Comparison of ENCODE assay signal across 1 cellular context in the genomic region with DNA sequence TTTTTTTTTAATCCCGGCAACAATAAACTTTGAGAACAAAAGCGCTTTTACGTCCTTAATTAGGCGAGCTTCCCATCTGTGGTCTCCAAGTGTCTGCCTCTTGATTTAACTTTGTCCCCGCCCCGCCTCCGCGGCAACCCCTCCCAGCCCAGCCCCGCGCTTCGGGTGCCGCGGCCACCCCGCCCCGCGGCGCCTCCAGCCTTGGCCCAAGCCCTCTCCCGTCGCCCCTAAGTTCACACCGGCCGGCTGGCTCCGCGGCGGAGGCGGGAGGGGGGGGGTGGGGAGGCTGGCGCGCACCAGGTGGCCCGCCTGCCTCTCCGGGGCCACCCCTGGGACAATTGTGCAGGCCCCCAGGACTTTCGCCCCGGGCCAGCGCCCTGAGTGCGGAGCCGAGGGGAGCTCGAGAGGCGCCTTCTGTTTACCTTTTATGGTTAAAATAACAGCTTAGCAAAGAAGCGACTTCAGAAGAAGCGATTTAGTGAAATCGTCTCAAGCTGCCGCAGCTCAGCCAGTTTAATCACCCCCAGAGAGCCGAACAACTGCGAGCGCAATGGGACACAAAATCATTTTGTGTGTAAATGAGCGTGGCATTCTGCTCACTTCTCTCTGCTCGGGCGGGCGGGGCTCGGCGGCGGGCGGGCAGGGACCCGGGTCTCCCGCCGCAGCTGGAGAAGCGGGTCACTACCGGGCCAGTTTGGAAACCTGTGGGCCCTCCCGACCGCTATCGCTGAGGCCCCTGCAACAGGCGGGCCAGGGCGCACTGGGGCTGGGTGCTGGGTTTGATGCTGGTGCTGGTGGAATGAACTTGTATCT.
A peak's percentile ranks its signal among the peaks of the same experiment; 100 is the strongest.
TF ChIP-seq lines count a peak whose summit lies in the region.

No MANE protein-coding gene starts in this region.

TF ChIP-seq in WTC11, 78 proteins besides CTCF, POLR2A, EP300 and RAD21 (continued from another document):
- TF ChIP-seq, protein P1, sequence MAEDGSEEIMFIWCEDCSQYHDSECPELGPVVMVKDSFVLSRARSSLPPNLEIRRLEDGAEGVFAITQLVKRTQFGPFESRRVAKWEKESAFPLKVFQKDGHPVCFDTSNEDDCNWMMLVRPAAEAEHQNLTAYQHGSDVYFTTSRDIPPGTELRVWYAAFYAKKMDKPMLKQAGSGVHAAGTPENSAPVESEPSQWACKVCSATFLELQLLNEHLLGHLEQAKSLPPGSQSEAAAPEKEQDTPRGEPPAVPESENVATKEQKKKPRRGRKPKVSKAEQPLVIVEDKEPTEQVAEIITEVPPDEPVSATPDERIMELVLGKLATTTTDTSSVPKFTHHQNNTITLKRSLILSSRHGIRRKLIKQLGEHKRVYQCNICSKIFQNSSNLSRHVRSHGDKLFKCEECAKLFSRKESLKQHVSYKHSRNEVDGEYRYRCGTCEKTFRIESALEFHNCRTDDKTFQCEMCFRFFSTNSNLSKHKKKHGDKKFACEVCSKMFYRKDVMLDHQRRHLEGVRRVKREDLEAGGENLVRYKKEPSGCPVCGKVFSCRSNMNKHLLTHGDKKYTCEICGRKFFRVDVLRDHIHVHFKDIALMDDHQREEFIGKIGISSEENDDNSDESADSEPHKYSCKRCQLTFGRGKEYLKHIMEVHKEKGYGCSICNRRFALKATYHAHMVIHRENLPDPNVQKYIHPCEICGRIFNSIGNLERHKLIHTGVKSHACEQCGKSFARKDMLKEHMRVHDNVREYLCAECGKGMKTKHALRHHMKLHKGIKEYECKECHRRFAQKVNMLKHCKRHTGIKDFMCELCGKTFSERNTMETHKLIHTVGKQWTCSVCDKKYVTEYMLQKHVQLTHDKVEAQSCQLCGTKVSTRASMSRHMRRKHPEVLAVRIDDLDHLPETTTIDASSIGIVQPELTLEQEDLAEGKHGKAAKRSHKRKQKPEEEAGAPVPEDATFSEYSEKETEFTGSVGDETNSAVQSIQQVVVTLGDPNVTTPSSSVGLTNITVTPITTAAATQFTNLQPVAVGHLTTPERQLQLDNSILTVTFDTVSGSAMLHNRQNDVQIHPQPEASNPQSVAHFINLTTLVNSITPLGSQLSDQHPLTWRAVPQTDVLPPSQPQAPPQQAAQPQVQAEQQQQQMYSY (CRISPR knock-in tag; IDR thresholded peaks at IDR 0.05) = no peak
- TF ChIP-seq ELF4 (CRISPR knock-in tag; IDR thresholded peaks at IDR 0.05; ENCODE audit: low read depth) = no peak
- no peak for TF ChIP-seq ZNF416 (CRISPR knock-in tag; IDR thresholded peaks at IDR 0.05)
- TF ChIP-seq ZNF671 (CRISPR knock-in tag; IDR thresholded peaks at IDR 0.05) = no peak
- TF ChIP-seq FOXK1 (CRISPR knock-in tag; IDR thresholded peaks at IDR 0.05) = no peak
- TF ChIP-seq, protein P2, sequence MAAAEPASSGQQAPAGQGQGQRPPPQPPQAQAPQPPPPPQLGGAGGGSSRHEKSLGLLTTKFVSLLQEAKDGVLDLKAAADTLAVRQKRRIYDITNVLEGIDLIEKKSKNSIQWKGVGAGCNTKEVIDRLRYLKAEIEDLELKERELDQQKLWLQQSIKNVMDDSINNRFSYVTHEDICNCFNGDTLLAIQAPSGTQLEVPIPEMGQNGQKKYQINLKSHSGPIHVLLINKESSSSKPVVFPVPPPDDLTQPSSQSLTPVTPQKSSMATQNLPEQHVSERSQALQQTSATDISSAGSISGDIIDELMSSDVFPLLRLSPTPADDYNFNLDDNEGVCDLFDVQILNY (CRISPR knock-in tag; IDR thresholded peaks at IDR 0.05) = 0 out of 2 replicates have a peak, but pooled peaks have one; percentile 43
- TF ChIP-seq SP1 (CRISPR knock-in tag; conservative IDR thresholded peaks at IDR 0.05) = peak; percentile 24; the same call in 1 of the 2 replicates
- TF ChIP-seq, protein P3, sequence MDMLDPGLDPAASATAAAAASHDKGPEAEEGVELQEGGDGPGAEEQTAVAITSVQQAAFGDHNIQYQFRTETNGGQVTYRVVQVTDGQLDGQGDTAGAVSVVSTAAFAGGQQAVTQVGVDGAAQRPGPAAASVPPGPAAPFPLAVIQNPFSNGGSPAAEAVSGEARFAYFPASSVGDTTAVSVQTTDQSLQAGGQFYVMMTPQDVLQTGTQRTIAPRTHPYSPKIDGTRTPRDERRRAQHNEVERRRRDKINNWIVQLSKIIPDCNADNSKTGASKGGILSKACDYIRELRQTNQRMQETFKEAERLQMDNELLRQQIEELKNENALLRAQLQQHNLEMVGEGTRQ (CRISPR knock-in tag; IDR thresholded peaks at IDR 0.05) = no peak
- no peak for TF ChIP-seq RELA (CRISPR knock-in tag; IDR thresholded peaks at IDR 0.05; ENCODE audit: borderline replicate concordance)
